Comparison of ENCODE assay signal across 19 cellular contexts in genomic region chr9:127218818-127219217, GRCh38. TPM values are rescaled to one million over a fixed set of nuclear protein-coding genes. Genes with fewer than 3 reads are reported as not detected.
A peak's percentile ranks its signal among the peaks of the same experiment; 100 is the strongest.
DNase-seq lines count a peak whose midpoint lies in the region; ATAC-seq, FAIRE-seq and TF ChIP-seq lines count a peak whose summit lies in the region.
"Had no signal": no experiment of that assay in that cellular context is flagged by ENCODE, and none has a peak within 500 bp of the region (broad histone marks: within the 10 kb centered on the region; RNA-seq: fewer than 3 reads in every experiment).

No MANE protein-coding gene starts in this region.

- H3K36me3 Mint-ChIP-seq in activated naive CD4-positive, alpha-beta T cell treated with anti-CD3 and anti-CD28 coated beads, Interleukin-2, amount 10 ng/mL, durations not matched to agents 7 days and 5 days, result no peaks in the 10 kb centered on the region
- H3K36me3 Mint-ChIP-seq in activated naive CD4-positive, alpha-beta T cell treated with anti-CD3 and anti-CD28 coated beads for 36 hours (ENCODE audit: low read depth), result no peaks in the 10 kb centered on the region

- BruUV-seq in K562 (replicated peaks; lab: Mats Ljungman, UMichigan), result no TSS peak

- no peak overlapping the region for H3K27ac Mint-ChIP-seq in activated naive CD4-positive, alpha-beta T cell treated with anti-CD3 and anti-CD28 coated beads, Interleukin-2, amount 10 ng/mL, durations not matched to agents 7 days and 5 days
- H3K27ac Mint-ChIP-seq in activated naive CD4-positive, alpha-beta T cell treated with anti-CD3 and anti-CD28 coated beads for 36 hours, result no peak overlapping the region
- H3K27ac Mint-ChIP-seq: CD4-positive, alpha-beta T cell had no signal

- intact Hi-C loops in activated naive CD4-positive, alpha-beta T cell treated with anti-CD3 and anti-CD28 coated beads for 36 hours (cut with micrococcal nuclease), result no loop called here
- intact Hi-C loops in K562 (cut with micrococcal nuclease), result loop anchor here (5.0 kb wide), 2 partner anchors 178 to 278 kb away; partner anchors contain the start of gene SLC2A8

- WGBS in K562 (ENCODE audit: insufficient coverage, low coverage, missing lambda C conversion rate), result 8% methylated on average over 10 of the region's 10 CpGs

- no peak for TF ChIP-seq EP300 in K562 (IDR thresholded peaks at IDR 0.05; ENCODE audit: low read length)

- H3K9me3 Mint-ChIP-seq in activated naive CD4-positive, alpha-beta T cell treated with anti-CD3 and anti-CD28 coated beads, Interleukin-2, amount 10 ng/mL, durations not matched to agents 7 days and 5 days, result no peaks in the 10 kb centered on the region
- H3K9me3 Mint-ChIP-seq in activated naive CD4-positive, alpha-beta T cell treated with anti-CD3 and anti-CD28 coated beads for 36 hours, result no peaks in the 10 kb centered on the region
- H3K9me3 Mint-ChIP-seq: CD4-positive, alpha-beta T cell had no signal

- no peak for TF ChIP-seq CTCF in GM13976 (IDR thresholded peaks at IDR 0.05; ENCODE audit: borderline replicate concordance, control extremely low read depth, extremely low read depth, insufficient read depth, missing control alignments)
- 0 out of 6 replicates have a peak, but pooled peaks of 1 of the 3 experiments have one; percentile 10 for TF ChIP-seq CTCF in K562 (IDR thresholded peaks at IDR 0.05 in 2 of 3, conservative IDR thresholded peaks at IDR 0.05 in 1 of 3; ENCODE audit: insufficient read depth in 2 of 3, low read depth in 1 of 3, low read length in 3 of 3)

- FAIRE-seq in K562 (lab: Jason Lieb, UNC), result no peak
- FAIRE-seq: G401.6, GM12891, GM19239 had no signal

- TF ChIP-seq POLR2A in K562 (conservative IDR thresholded peaks at IDR 0.05), result no peak

- no peaks in the 10 kb centered on the region for H4K20me1 ChIP-seq in K562 (replicated peaks; ENCODE audit: control insufficient read depth, insufficient read depth, low read length)

- peak; percentile 23; the same call in 1 of the 3 replicates for ATAC-seq in K562
- no peak for ATAC-seq in left lobe of liver

- no peak for TF ChIP-seq RAD21 in K562 (CRISPR knock-in tag; conservative IDR thresholded peaks at IDR 0.05 in 1 of 2, IDR thresholded peaks at IDR 0.05 in 1 of 2)

- H2AFZ ChIP-seq in K562 (ENCODE audit: low read depth, low read length), result no peak overlapping the region

- in situ Hi-C loops in GM13976 (cut with MboI; ENCODE audit: low sequenced_read_pairs, unreplicated experiment) (no loop called here), K562 (cut with MboI) (loop anchor here (10.0 kb wide), 1 partner anchor 706 kb away; no protein-coding TSS in a partner anchor)

- no peaks in the 10 kb centered on the region for H3K79me2 ChIP-seq in K562 (ENCODE audit: control insufficient read depth, insufficient read depth, low read length)

- CTCF ChIA-PET in activated naive CD4-positive, alpha-beta T cell treated with anti-CD3 and anti-CD28 coated beads, Interleukin-2, amount 10 ng/mL, durations not matched to agents 7 days and 5 days (lab: Charles Lee), result interaction anchor here (1.6 kb wide), 1 partner anchor 200 kb away, joined by 3 read pairs; no protein-coding TSS in a partner anchor
- CTCF ChIA-PET in activated naive CD4-positive, alpha-beta T cell treated with anti-CD3 and anti-CD28 coated beads for 36 hours (lab: Charles Lee), result interaction anchor here (0.7 kb wide), 1 partner anchor 199 kb away, joined by 4 read pairs; no protein-coding TSS in a partner anchor
- CTCF ChIA-PET in K562 (lab: Yijun Ruan, JAX; ENCODE audit: low intra/inter-chr PET ratio), result no interaction called here

- POLR2A ChIA-PET in K562 (lab: Yijun Ruan, JAX), result interaction anchor here (1.4 kb wide), 1 partner anchor 8 kb away, joined by 3 read pairs; no protein-coding TSS in a partner anchor

- H3K27ac ChIP-seq in K562 (ENCODE audit: extremely low read depth, low read depth, low read length), result no peak overlapping the region
- H3K27ac ChIP-seq: BLaER1 treated with 17β-estradiol and CSF1 and Interleukin-3, amounts not matched to agents 10 nM and 100 nM; HL-60 had no signal

- H3K27me3 ChIP-seq in K562 (ENCODE audit: control insufficient read depth in 2 of 2, insufficient read depth in 2 of 2, low read length in 2 of 2), result peaks cover 25 to 69% of the 10 kb centered on the region in 2 experiments; a peak in 4 of 5 replicates

- peak; percentile 18 for DNase-seq in activated naive CD4-positive, alpha-beta T cell treated with anti-CD3 and anti-CD28 coated beads, Interleukin-2, amount 10 ng/mL, durations not matched to agents 7 days and 5 days
- no peak for DNase-seq in activated naive CD4-positive, alpha-beta T cell treated with anti-CD3 and anti-CD28 coated beads for 36 hours
- DNase-seq in GM13976 (ENCODE audit: low spot score), result peak; percentile 13
- no peak for DNase-seq in K562 (ENCODE audit: extremely low read depth in 1 of 4, low spot score in 3 of 4)
- DNase-seq in islet precursor cell, result peak; percentile 54
- no peak for DNase-seq in NCI-H2107 treated with DMSO at 0.1 percent for 48 hours (lab: John Stamatoyannopoulos, UW; ENCODE audit: unreplicated experiment)
- DNase-seq in HPDE6-E6E7 (ENCODE audit: extremely low spot score), result no peak
- no peak for DNase-seq in left lobe of liver (ENCODE audit: low spot score)
- DNase-seq: 8988T; AML-193; CD4-positive, alpha-beta T cell; DMS79 treated with DMSO at 0.1 percent for 48 hours; EL; IMR-90 had no signal

- H3K4me1 ChIP-seq in K562 (replicated peaks in 1 of 2; ENCODE audit: control insufficient read depth in 2 of 2, insufficient read depth in 2 of 2, low read length in 2 of 2), result peaks cover 2 to 5% of the 10 kb centered on the region in 2 experiments; a peak in 4 of 5 replicates

- H3K4me3 ChIP-seq in K562, result no peak overlapping the region
- H3K4me3 ChIP-seq: BLaER1 treated with 17β-estradiol and CSF1 and Interleukin-3, amounts not matched to agents 10 nM and 100 nM had no signal

- H3K9ac ChIP-seq in K562 (ENCODE audit: insufficient read depth in 1 of 2, low read depth in 2 of 2, low read length in 2 of 2), result no peak overlapping the region
- H3K9ac ChIP-seq: BLaER1 treated with 17β-estradiol and CSF1 and Interleukin-3, amounts not matched to agents 10 nM and 100 nM had no signal

- no peaks in the 10 kb centered on the region for H3K36me3 ChIP-seq in K562 (ENCODE audit: control insufficient read depth, insufficient read depth, low read length)
- H3K36me3 ChIP-seq: BLaER1 treated with 17β-estradiol and CSF1 and Interleukin-3, amounts not matched to agents 10 nM and 100 nM had no signal

- H3K27me3 Mint-ChIP-seq in activated naive CD4-positive, alpha-beta T cell treated with anti-CD3 and anti-CD28 coated beads, Interleukin-2, amount 10 ng/mL, durations not matched to agents 7 days and 5 days, result peaks cover 60% of the 10 kb centered on the region
- H3K27me3 Mint-ChIP-seq in activated naive CD4-positive, alpha-beta T cell treated with anti-CD3 and anti-CD28 coated beads for 36 hours (ENCODE audit: low read depth), result peaks cover 3% of the 10 kb centered on the region
- H3K27me3 Mint-ChIP-seq: CD4-positive, alpha-beta T cell had no signal

- no peaks in the 10 kb centered on the region for H3K9me3 ChIP-seq in K562 (replicated peaks; ENCODE audit: control insufficient read depth, insufficient read depth, low read depth, low read length)
- H3K9me3 ChIP-seq: BLaER1 treated with 17β-estradiol and CSF1 and Interleukin-3, amounts not matched to agents 10 nM and 100 nM had no signal

- H3K9me1 ChIP-seq in K562 (ENCODE audit: control insufficient read depth, insufficient read depth, low read length), result peaks cover 2% of the 10 kb centered on the region

- H3K4me1 Mint-ChIP-seq in activated naive CD4-positive, alpha-beta T cell treated with anti-CD3 and anti-CD28 coated beads, Interleukin-2, amount 10 ng/mL, durations not matched to agents 7 days and 5 days, result peaks cover 22% of the 10 kb centered on the region
- H3K4me1 Mint-ChIP-seq in activated naive CD4-positive, alpha-beta T cell treated with anti-CD3 and anti-CD28 coated beads for 36 hours (ENCODE audit: low read depth), result peaks cover 19% of the 10 kb centered on the region

- H3K4me3 Mint-ChIP-seq in activated naive CD4-positive, alpha-beta T cell treated with anti-CD3 and anti-CD28 coated beads, Interleukin-2, amount 10 ng/mL, durations not matched to agents 7 days and 5 days, result no peak overlapping the region
- no peak overlapping the region for H3K4me3 Mint-ChIP-seq in activated naive CD4-positive, alpha-beta T cell treated with anti-CD3 and anti-CD28 coated beads for 36 hours
- H3K4me3 Mint-ChIP-seq: CD4-positive, alpha-beta T cell had no signal

- no peak overlapping the region for H3K4me2 ChIP-seq in K562 (ENCODE audit: insufficient read depth, low read length)

TF ChIP-seq in K562, 482 proteins besides CTCF, POLR2A, EP300 and RAD21 (continues in another document):
- TF ChIP-seq RBM14 (IDR thresholded peaks at IDR 0.05; ENCODE audit: borderline replicate concordance, insufficient read depth, low read depth, low read length) (no peak), ADNP (tag; IDR thresholded peaks at IDR 0.05) (no peak), THAP7 (CRISPR knock-in tag; IDR thresholded peaks at IDR 0.05) (no peak)

RNA-seq across cellular contexts. Expression of gene GARNL3, which starts 45.8 kb away (rescaled TPM):
- 1 to 10 TPM; 1.2 to 4.6 TPM for total RNA-seq in activated naive CD4-positive, alpha-beta T cell treated with anti-CD3 and anti-CD28 coated beads for 36 hours
- 10.1 and 11.9 TPM in 2 replicates for total RNA-seq in K562 (2011; cell fraction: chromatin; rRNA removed; ENCODE audit: low replicate concordance)
- 3.4 and 3.5 TPM in 2 replicates for total RNA-seq in K562 (2011; cell fraction: nucleolus; rRNA removed)
- 6.6 TPM in 2 replicates for total RNA-seq in K562 (2011; cell fraction: nucleoplasm; rRNA removed)
- total RNA-seq in K562 (2014; rRNA removed), result 1.6 and 2.7 TPM in 2 replicates
- total RNA-seq in K562 (2014; rRNA removed; fragmentation: Illumina TruSeq; extraction: Trizol), result 1.3 and 2.6 TPM in 2 replicates
- 0.87 and 1.8 TPM in 2 replicates for total RNA-seq in K562 (2015; rRNA removed; fragmentation: Illumina TruSeq; extraction: Trizol)
- total RNA-seq in K562 (2021), result 1.2 and 2.5 TPM in 2 replicates
- 0.97 and 2.7 TPM in 2 replicates for polyA plus RNA-seq in K562 (2011; rRNA removed)
- polyA plus RNA-seq in K562 (2011; cell fraction: cytosol; rRNA removed), result 0.40 and 0.75 TPM in 2 replicates
- polyA plus RNA-seq in K562 (2011; cell fraction: nucleus; rRNA removed), result 2.1 and 10.1 TPM in 2 replicates
- polyA plus RNA-seq in K562 (2012), result 0.94 and 1.5 TPM in 2 replicates
- polyA plus RNA-seq in K562 (2014; fragmentation: Illumina TruSeq; extraction: Trizol), result 1.5 TPM in 2 replicates
- polyA plus RNA-seq in K562 (2014; fragmentation: Nextera tagmentation; extraction: Ambion mirVana), result under 1 TPM; 0.35 to 0.46 TPM
- 1.7 and 2.0 TPM in 2 replicates for polyA plus RNA-seq in K562 (2014; rRNA removed)
- polyA minus RNA-seq in K562 (2011; rRNA and poly(A)+ RNA removed), result 1.1 and 2.5 TPM in 2 replicates
- polyA minus RNA-seq in K562 (2011; cell fraction: cytosol; rRNA and poly(A)+ RNA removed), result not detected in 2 replicates
- 4.9 and 6.9 TPM in 2 replicates for polyA minus RNA-seq in K562 (2011; cell fraction: nucleus; rRNA and poly(A)+ RNA removed)
- total RNA-seq in left lobe of liver, result 7.4 TPM

Comparison
In these comparisons a context has a peak if more than half of its experiments do, and no peak if none do; other contexts are left out.
1. DNase-seq: peak in activated naive CD4-positive, alpha-beta T cell treated with anti-CD3 and anti-CD28 coated beads, Interleukin-2, amount 10 ng/mL, durations not matched to agents 7 days and 5 days (single experiment), GM13976 (single experiment) and islet precursor cell (single experiment); none in activated naive CD4-positive, alpha-beta T cell treated with anti-CD3 and anti-CD28 coated beads for 36 hours (single experiment), K562 (0 of 4), NCI-H2107 treated with DMSO at 0.1 percent for 48 hours (single experiment), HPDE6-E6E7 (single experiment) and left lobe of liver (single experiment).